In the genomic region with DNA sequence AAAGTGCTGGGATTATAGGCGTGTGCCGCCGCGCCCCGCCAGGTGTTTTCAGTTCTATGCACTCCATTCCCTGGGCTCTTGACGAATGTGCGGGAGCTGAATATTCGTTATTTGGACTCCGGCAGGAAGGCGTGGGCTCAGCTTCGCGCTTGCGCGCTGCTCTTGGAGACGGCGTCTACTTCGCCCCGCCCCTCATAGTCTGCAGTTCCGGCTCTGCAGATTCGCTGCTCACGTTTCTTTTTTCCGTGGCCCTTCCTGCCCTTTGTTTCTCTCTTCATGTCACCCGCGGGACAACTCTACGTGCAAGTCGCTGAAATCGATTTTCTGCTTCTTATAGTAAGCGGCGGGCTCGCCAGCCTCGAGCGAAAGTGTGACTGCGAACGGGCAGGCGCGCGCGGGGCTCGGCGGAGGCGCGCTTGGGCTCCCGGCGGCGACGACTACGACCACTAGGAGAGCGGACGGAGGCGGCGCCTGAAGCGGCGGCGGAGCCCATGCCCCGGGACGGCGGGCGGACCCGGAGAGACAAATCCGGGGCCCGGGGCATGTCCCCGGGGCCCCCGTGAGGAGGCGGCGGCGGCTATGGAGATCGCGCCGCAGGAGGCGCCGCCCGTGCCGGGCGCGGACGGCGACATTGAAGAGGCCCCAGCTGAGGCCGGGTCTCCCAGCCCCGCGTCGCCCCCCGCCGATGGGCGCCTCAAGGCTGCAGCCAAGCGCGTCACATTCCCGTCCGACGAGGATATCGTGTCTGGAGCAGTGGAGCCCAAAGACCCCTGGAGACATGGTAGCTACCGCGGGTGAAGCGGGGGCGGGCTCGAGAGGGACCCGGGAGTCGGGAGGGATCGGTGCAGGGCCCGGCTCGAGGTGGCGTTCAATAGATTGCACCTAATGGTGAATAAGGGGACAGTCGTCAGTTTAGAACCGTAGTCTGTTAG, we compare ENCODE assay signal across 1 cellular context.
TF ChIP-seq lines count a peak whose summit lies in the region.

TSS of gene PPP1R37 (plus strand) at position 433 of the 932 bp plus-strand sequence. CDS start at position 580, 147 bp downstream.

TF ChIP-seq in K562, 482 proteins besides CTCF, POLR2A, EP300 and RAD21 (continued from another document and continues in another):
- TF ChIP-seq ZNF253 (CRISPR knock-in tag; conservative IDR thresholded peaks at IDR 0.05), result no peak
- no peak for TF ChIP-seq DDX20 (tag; IDR thresholded peaks at IDR 0.05; ENCODE audit: low read depth)
- TF ChIP-seq FOXP4 (CRISPR knock-in tag; IDR thresholded peaks at IDR 0.05; ENCODE audit: borderline replicate concordance), result peak; percentile 44; the same call in 1 of the 2 replicates
- TF ChIP-seq ZNF449 (CRISPR knock-in tag; IDR thresholded peaks at IDR 0.05), result no peak
- peak; percentile 14 for TF ChIP-seq RBM25 (IDR thresholded peaks at IDR 0.05; ENCODE audit: low read depth, low read length, severe bottlenecking)
- TF ChIP-seq NFIX (CRISPR knock-in tag; IDR thresholded peaks at IDR 0.05; ENCODE audit: low read depth), result no peak
- no peak for TF ChIP-seq KAT2B (IDR thresholded peaks at IDR 0.05; ENCODE audit: low read depth, low read length)
- peak; percentile 74 for TF ChIP-seq CREB1 (IDR thresholded peaks at IDR 0.05)
- peak; percentile 79 for TF ChIP-seq CREB1 (CRISPR knock-in tag; IDR thresholded peaks at IDR 0.05)
- TF ChIP-seq PCBP1 (IDR thresholded peaks at IDR 0.05; ENCODE audit: low read depth, low read length, poor library complexity, severe bottlenecking), result peak; percentile 65
- TF ChIP-seq, protein P1, sequence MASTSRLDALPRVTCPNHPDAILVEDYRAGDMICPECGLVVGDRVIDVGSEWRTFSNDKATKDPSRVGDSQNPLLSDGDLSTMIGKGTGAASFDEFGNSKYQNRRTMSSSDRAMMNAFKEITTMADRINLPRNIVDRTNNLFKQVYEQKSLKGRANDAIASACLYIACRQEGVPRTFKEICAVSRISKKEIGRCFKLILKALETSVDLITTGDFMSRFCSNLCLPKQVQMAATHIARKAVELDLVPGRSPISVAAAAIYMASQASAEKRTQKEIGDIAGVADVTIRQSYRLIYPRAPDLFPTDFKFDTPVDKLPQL (IDR thresholded peaks at IDR 0.05; ENCODE audit: extremely low read depth, insufficient read length), result no peak
- TF ChIP-seq ZNF143 (CRISPR knock-in tag; IDR thresholded peaks at IDR 0.05), result no peak; the same call in 1 of the 2 replicates
- no peak; the same call in 1 of the 2 replicates for TF ChIP-seq MTA3 (IDR thresholded peaks at IDR 0.05; ENCODE audit: borderline replicate concordance)
- peak; percentile 79; the same call in 1 of the 2 replicates for TF ChIP-seq E2F1 (CRISPR knock-in tag; IDR thresholded peaks at IDR 0.05)
- peak; percentile 87 for TF ChIP-seq ATF7 (IDR thresholded peaks at IDR 0.05)
- TF ChIP-seq, protein P2, sequence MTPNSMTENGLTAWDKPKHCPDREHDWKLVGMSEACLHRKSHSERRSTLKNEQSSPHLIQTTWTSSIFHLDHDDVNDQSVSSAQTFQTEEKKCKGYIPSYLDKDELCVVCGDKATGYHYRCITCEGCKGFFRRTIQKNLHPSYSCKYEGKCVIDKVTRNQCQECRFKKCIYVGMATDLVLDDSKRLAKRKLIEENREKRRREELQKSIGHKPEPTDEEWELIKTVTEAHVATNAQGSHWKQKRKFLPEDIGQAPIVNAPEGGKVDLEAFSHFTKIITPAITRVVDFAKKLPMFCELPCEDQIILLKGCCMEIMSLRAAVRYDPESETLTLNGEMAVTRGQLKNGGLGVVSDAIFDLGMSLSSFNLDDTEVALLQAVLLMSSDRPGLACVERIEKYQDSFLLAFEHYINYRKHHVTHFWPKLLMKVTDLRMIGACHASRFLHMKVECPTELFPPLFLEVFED (CRISPR knock-in tag; conservative IDR thresholded peaks at IDR 0.05), result no peak
- 0 out of 2 replicates have a peak, but pooled peaks have one; percentile 18 for TF ChIP-seq MYNN (IDR thresholded peaks at IDR 0.05)
- no peak for TF ChIP-seq MYNN (CRISPR knock-in tag; IDR thresholded peaks at IDR 0.05)
- TF ChIP-seq ZNF766 (CRISPR knock-in tag; conservative IDR thresholded peaks at IDR 0.05), result peak; percentile 70; the same call in 1 of the 2 replicates
- TF ChIP-seq ARNT (IDR thresholded peaks at IDR 0.05), result no peak
- no peak for TF ChIP-seq HNRNPUL1 (IDR thresholded peaks at IDR 0.05; ENCODE audit: low read length)
- TF ChIP-seq FOSL1 (tag; conservative IDR thresholded peaks at IDR 0.05), result peak; percentile 38; the same call in 1 of the 2 replicates
- no peak for TF ChIP-seq DLX4 (CRISPR knock-in tag; IDR thresholded peaks at IDR 0.05)
- no peak for TF ChIP-seq ZNF133 (CRISPR knock-in tag; IDR thresholded peaks at IDR 0.05)
- TF ChIP-seq CCNT2 (IDR thresholded peaks at IDR 0.05; ENCODE audit: borderline replicate concordance, extremely low read depth, insufficient read length, low read depth, low read length), result peak; percentile 22
- 0 out of 2 replicates have a peak, but pooled peaks have one; percentile 17 for TF ChIP-seq STAT5A (IDR thresholded peaks at IDR 0.05; ENCODE audit: borderline replicate concordance, low read length)
- TF ChIP-seq, protein P3, sequence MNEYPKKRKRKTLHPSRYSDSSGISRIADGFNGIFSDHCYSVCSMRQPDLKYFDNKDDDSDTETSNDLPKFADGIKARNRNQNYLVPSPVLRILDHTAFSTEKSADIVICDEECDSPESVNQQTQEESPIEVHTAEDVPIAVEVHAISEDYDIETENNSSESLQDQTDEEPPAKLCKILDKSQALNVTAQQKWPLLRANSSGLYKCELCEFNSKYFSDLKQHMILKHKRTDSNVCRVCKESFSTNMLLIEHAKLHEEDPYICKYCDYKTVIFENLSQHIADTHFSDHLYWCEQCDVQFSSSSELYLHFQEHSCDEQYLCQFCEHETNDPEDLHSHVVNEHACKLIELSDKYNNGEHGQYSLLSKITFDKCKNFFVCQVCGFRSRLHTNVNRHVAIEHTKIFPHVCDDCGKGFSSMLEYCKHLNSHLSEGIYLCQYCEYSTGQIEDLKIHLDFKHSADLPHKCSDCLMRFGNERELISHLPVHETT (CRISPR knock-in tag; conservative IDR thresholded peaks at IDR 0.05 in 1 of 2, IDR thresholded peaks at IDR 0.05 in 1 of 2), result peak in 1 of 2 experiments; percentile 100; a peak in 2 of 4 replicates
- TF ChIP-seq, protein P4, sequence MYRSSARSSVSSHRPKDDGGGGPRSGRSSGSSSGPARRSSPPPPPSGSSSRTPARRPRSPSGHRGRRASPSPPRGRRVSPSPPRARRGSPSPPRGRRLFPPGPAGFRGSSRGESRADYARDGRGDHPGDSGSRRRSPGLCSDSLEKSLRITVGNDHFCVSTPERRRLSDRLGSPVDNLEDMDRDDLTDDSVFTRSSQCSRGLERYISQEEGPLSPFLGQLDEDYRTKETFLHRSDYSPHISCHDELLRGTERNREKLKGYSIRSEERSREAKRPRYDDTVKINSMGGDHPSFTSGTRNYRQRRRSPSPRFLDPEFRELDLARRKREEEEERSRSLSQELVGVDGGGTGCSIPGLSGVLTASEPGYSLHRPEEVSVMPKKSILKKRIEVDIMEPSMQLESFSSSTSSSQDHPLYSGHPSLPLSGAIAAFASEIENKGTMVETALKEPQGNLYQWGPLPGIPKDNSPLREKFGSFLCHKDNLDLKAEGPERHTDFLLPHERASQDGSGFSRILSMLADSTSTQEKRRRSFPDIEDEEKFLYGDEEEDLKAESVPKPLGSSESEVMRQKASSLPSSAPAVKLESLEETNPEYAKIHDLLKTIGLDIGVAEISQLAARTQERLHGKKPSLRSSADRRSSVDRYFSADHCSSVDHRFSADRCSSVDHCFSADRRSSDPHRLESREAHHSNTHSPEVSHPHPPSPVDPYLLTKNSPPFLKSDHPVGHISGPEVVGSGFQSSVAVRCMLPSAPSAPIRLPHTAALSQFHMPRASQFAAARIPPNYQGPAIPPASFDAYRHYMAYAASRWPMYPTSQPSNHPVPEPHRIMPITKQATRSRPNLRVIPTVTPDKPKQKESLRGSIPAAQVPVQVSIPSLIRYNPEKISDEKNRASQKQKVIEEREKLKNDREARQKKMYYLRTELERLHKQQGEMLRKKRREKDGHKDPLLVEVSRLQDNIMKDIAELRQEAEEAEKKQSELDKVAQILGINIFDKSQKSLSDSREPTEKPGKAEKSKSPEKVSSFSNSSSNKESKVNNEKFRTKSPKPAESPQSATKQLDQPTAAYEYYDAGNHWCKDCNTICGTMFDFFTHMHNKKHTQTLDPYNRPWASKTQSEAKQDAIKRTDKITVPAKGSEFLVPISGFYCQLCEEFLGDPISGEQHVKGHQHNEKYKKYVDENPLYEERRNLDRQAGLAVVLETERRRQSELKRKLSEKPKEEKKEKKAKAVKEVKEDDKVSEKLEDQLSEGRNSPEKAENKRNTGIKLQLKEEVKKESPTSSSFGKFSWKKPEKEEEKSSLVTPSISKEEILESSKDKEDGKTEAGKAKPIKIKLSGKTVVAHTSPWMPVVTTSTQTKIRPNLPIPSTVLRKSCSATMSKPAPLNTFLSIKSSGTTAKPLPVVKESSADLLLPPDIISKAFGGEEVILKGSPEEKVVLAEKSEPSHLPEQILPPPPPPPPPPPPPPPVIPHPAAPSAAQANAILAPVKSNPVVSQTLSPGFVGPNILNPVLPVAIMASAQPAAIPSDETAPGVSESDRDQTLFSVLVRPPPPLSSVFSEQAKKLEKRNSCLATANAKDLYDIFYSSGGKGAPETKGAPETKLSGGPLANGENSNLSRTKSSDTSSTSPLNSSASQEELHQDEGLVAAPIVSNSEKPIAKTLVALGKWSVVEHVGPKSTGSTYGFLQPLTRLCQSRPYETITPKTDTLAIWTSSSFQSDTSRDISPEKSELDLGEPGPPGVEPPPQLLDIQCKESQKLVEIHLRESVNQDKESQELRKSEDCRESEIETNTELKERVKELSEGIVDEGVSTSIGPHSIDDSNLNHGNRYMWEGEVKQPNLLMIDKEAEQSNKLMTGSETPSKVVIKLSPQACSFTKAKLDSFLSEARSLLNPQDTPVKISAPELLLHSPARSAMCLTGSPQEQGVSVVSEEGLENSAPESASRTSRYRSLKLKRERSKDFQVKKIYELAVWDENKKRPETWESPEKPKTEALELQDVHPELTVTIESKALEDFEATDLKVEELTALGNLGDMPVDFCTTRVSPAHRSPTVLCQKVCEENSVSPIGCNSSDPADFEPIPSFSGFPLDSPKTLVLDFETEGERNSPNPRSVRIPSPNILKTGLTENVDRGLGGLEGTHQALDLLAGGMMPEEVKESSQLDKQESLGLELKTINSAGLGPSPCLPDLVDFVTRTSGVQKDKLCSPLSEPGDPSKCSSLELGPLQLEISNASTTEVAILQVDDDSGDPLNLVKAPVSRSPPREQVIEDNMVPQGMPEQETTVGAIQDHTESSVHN (IDR thresholded peaks at IDR 0.05; ENCODE audit: borderline replicate concordance in 1 of 2, low read depth in 1 of 2), result no peak
- 0 out of 2 replicates have a peak, but pooled peaks have one; percentile 20 for TF ChIP-seq ZBTB9 (CRISPR knock-in tag; IDR thresholded peaks at IDR 0.05)
- no peak for TF ChIP-seq ETS2 (tag; IDR thresholded peaks at IDR 0.05; ENCODE audit: borderline replicate concordance, poor library complexity, severe bottlenecking)
- 0 out of 2 replicates have a peak, but pooled peaks have one; percentile 34 for TF ChIP-seq PML (IDR thresholded peaks at IDR 0.05; ENCODE audit: low read length)
- no peak for TF ChIP-seq NCOA4 (IDR thresholded peaks at IDR 0.05; ENCODE audit: partially characterized antibody)
- TF ChIP-seq DACH1 (IDR thresholded peaks at IDR 0.05; ENCODE audit: partially characterized antibody), result peak; percentile 5
- TF ChIP-seq EGR1 (conservative IDR thresholded peaks at IDR 0.05), result peak; percentile 84
- no peak for TF ChIP-seq ZBTB17 (CRISPR knock-in tag; IDR thresholded peaks at IDR 0.05)
- TF ChIP-seq ZNF121 (CRISPR knock-in tag; conservative IDR thresholded peaks at IDR 0.05), result no peak
- no peak for TF ChIP-seq HEY1 (CRISPR knock-in tag; IDR thresholded peaks at IDR 0.05; ENCODE audit: borderline replicate concordance)
- peak; percentile 57; the same call in 1 of the 2 replicates for TF ChIP-seq NCOR1 (IDR thresholded peaks at IDR 0.05)
- no peak for TF ChIP-seq TSC22D4 (tag; IDR thresholded peaks at IDR 0.05)
